1 cellular context compared by ENCODE assay signal in the genomic region with DNA sequence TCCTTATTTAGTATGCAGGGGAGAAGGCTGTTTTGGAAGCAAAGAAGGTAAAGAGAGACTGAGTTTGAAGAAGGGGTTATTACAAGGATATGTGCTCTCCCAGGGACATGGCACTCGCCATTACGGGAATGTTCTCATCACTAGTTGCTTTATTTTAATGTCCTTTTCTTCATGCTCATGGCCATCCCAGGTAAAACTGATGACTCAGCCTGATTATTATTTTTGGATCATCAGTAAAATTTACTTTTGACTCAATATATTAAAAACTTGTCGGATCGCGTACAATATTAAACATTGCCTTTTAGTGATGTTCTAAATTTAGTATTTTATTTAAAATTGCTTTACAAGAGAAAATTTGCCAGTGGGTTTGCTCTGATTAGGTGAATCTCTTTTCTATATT.
TF ChIP-seq lines count a peak whose summit lies in the region.

No MANE protein-coding gene starts in this region.

TF ChIP-seq in GM23338, 12 proteins besides CTCF, POLR2A, EP300 and RAD21 (continued from another document):
- TF ChIP-seq, protein P1, sequence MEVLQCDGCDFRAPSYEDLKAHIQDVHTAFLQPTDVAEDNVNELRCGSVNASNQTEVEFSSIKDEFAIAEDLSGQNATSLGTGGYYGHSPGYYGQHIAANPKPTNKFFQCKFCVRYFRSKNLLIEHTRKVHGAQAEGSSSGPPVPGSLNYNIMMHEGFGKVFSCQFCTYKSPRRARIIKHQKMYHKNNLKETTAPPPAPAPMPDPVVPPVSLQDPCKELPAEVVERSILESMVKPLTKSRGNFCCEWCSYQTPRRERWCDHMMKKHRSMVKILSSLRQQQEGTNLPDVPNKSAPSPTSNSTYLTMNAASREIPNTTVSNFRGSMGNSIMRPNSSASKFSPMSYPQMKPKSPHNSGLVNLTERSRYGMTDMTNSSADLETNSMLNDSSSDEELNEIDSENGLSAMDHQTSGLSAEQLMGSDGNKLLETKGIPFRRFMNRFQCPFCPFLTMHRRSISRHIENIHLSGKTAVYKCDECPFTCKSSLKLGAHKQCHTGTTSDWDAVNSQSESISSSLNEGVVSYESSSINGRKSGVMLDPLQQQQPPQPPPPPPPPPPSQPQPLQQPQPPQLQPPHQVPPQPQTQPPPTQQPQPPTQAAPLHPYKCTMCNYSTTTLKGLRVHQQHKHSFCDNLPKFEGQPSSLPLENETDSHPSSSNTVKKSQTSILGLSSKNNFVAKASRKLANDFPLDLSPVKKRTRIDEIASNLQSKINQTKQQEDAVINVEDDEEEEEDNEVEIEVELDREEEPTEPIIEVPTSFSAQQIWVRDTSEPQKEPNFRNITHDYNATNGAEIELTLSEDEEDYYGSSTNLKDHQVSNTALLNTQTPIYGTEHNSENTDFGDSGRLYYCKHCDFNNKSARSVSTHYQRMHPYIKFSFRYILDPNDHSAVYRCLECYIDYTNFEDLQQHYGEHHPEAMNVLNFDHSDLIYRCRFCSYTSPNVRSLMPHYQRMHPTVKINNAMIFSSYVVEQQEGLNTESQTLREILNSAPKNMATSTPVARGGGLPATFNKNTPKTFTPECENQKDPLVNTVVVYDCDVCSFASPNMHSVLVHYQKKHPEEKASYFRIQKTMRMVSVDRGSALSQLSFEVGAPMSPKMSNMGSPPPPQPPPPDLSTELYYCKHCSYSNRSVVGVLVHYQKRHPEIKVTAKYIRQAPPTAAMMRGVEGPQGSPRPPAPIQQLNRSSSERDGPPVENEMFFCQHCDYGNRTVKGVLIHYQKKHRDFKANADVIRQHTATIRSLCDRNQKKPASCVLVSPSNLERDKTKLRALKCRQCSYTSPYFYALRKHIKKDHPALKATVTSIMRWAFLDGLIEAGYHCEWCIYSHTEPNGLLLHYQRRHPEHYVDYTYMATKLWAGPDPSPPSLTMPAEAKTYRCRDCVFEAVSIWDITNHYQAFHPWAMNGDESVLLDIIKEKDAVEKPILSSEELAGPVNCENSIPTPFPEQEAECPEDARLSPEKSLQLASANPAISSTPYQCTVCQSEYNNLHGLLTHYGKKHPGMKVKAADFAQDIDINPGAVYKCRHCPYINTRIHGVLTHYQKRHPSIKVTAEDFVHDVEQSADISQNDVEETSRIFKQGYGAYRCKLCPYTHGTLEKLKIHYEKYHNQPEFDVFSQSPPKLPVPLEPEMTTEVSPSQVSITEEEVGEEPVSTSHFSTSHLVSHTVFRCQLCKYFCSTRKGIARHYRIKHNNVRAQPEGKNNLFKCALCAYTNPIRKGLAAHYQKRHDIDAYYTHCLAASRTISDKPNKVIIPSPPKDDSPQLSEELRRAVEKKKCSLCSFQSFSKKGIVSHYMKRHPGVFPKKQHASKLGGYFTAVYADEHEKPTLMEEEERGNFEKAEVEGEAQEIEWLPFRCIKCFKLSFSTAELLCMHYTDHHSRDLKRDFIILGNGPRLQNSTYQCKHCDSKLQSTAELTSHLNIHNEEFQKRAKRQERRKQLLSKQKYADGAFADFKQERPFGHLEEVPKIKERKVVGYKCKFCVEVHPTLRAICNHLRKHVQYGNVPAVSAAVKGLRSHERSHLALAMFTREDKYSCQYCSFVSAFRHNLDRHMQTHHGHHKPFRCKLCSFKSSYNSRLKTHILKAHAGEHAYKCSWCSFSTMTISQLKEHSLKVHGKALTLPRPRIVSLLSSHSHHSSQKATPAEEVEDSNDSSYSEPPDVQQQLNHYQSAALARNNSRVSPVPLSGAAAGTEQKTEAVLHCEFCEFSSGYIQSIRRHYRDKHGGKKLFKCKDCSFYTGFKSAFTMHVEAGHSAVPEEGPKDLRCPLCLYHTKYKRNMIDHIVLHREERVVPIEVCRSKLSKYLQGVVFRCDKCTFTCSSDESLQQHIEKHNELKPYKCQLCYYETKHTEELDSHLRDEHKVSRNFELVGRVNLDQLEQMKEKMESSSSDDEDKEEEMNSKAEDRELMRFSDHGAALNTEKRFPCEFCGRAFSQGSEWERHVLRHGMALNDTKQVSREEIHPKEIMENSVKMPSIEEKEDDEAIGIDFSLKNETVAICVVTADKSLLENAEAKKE (CRISPR knock-in tag; IDR thresholded peaks at IDR 0.05) = no peak
- TF ChIP-seq, protein P2, sequence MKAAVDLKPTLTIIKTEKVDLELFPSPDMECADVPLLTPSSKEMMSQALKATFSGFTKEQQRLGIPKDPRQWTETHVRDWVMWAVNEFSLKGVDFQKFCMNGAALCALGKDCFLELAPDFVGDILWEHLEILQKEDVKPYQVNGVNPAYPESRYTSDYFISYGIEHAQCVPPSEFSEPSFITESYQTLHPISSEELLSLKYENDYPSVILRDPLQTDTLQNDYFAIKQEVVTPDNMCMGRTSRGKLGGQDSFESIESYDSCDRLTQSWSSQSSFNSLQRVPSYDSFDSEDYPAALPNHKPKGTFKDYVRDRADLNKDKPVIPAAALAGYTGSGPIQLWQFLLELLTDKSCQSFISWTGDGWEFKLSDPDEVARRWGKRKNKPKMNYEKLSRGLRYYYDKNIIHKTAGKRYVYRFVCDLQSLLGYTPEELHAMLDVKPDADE (IDR thresholded peaks at IDR 0.05) = no peak
- TF ChIP-seq JUNB (IDR thresholded peaks at IDR 0.05; ENCODE audit: unreplicated experiment) = no peak
- TF ChIP-seq CREB1 (CRISPR knock-in tag; IDR thresholded peaks at IDR 0.05; ENCODE audit: low read depth) = no peak
- TF ChIP-seq STAT1 (IDR thresholded peaks at IDR 0.05; ENCODE audit: unreplicated experiment) = no peak
